Comparison of ENCODE assay signal across 1 cellular context in the genomic region with DNA sequence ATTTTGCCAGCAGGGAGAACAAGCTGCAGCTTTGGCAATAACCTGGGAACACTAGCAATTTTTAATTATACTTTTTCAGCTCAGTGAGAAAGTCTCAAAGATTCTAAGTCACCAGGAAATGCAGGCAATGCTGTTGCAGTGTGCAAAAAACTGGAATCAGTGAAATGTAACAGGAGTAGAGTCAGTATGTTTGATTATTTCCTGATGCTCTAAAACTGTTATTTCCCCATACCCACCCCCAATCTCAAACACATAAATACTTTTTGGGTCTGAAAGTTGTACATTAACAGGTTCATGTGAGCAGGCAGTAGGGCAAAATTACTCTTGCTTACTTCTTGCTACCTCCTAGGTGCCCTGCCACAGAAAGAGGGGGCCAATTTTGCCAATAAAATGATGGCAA.
TF ChIP-seq lines count a peak whose summit lies in the region.

No MANE protein-coding gene starts in this region.

TF ChIP-seq in endothelial cell of umbilical vein, 7 proteins besides CTCF, POLR2A, EP300 and RAD21 (continued from another document):
- TF ChIP-seq FOS (IDR thresholded peaks at IDR 0.05; ENCODE audit: borderline replicate concordance, insufficient read depth, low read length) (no peak), EZH2 (IDR thresholded peaks at IDR 0.05; ENCODE audit: borderline replicate concordance, low read depth, low read length, severe bottlenecking) (no peak), POLR2AphosphoS5 (IDR thresholded peaks at IDR 0.05; ENCODE audit: insufficient read depth, low read depth, low read length) (no peak), JUN (IDR thresholded peaks at IDR 0.05; ENCODE audit: borderline replicate concordance, insufficient read depth, insufficient read length, low read depth) (no peak), GATA2 (IDR thresholded peaks at IDR 0.05; ENCODE audit: insufficient read depth, insufficient read length, low read depth, low read length) (no peak)
- TF ChIP-seq, protein P1, sequence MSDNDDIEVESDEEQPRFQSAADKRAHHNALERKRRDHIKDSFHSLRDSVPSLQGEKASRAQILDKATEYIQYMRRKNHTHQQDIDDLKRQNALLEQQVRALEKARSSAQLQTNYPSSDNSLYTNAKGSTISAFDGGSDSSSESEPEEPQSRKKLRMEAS (IDR thresholded peaks at IDR 0.05; ENCODE audit: insufficient read depth, insufficient read length) = no peak
